ENCODE assay signal across 12 cellular contexts in genomic region chr10:45404087-45404769, GRCh38. TPM values are rescaled to one million over a fixed set of nuclear protein-coding genes. Genes with fewer than 3 reads are reported as not detected.
DNase-seq lines count a peak whose midpoint lies in the region; ATAC-seq, FAIRE-seq and TF ChIP-seq lines count a peak whose summit lies in the region.
"Had no signal": no experiment of that assay in that cellular context is flagged by ENCODE, and none has a peak within 500 bp of the region (broad histone marks: within the 10 kb centered on the region; RNA-seq: fewer than 3 reads in every experiment).

No MANE protein-coding gene starts in this region.

- peaks cover 35 to 55% of the 10 kb centered on the region in 2 donors for H3K27me3 Mint-ChIP-seq in effector memory CD8-positive, alpha-beta T cell

- H3K27ac Mint-ChIP-seq in effector memory CD8-positive, alpha-beta T cell = no peak overlapping the region
- H3K27ac Mint-ChIP-seq: natural killer cell treated with Interleukin-12 subunit alpha and Interleukin-12 subunit beta and Interleukin-15 and Interleukin-18, amount 100 ng/mL, for 72 hours had no signal

- no peak for TF ChIP-seq POLR2A in GM18505 (IDR thresholded peaks at IDR 0.05; ENCODE audit: borderline replicate concordance, extremely low read depth, insufficient read depth, insufficient read length)

- H3K9me3 Mint-ChIP-seq in effector memory CD8-positive, alpha-beta T cell = no peaks in the 10 kb centered on the region
- H3K9me3 Mint-ChIP-seq: natural killer cell treated with Interleukin-12 subunit alpha and Interleukin-12 subunit beta and Interleukin-15 and Interleukin-18, amount 100 ng/mL, for 72 hours had no signal

- peaks cover 0 to 3% of the 10 kb centered on the region in 2 donors for H3K4me1 Mint-ChIP-seq in effector memory CD8-positive, alpha-beta T cell (ENCODE audit: low read depth in 2 of 2)

- ATAC-seq in GM18505 (IDR thresholded peaks at IDR 0.05; ENCODE audit: unreplicated experiment) (peak; percentile 78), GM18498 (IDR thresholded peaks at IDR 0.05; ENCODE audit: unreplicated experiment) (no peak)
- peak; percentile 16 for ATAC-seq in effector memory CD8-positive, alpha-beta T cell (replicated peaks)

- H3K36me3 Mint-ChIP-seq in effector memory CD8-positive, alpha-beta T cell (ENCODE audit: insufficient read depth) = no peaks in the 10 kb centered on the region
- H3K36me3 Mint-ChIP-seq: natural killer cell treated with Interleukin-12 subunit alpha and Interleukin-12 subunit beta and Interleukin-15 and Interleukin-18, amount 100 ng/mL, for 72 hours had no signal

- H3K4me3 Mint-ChIP-seq in effector memory CD8-positive, alpha-beta T cell = no peak overlapping the region
- H3K4me3 Mint-ChIP-seq: natural killer cell treated with Interleukin-12 subunit alpha and Interleukin-12 subunit beta and Interleukin-15 and Interleukin-18, amount 100 ng/mL, for 72 hours had no signal

- FAIRE-seq in frontal cortex (lab: Jason Lieb, UNC) = no peak
- FAIRE-seq: D721Med, endometrium, GM18507 had no signal

- DNase-seq in Kasumi-1 (lab: John Stamatoyannopoulos, UW) (peak; percentile 99), pons (ENCODE audit: low spot score) (peak; percentile 85), frontal cortex (ENCODE audit: low spot score in 2 of 2) (no peak), cortex of kidney (lab: John Stamatoyannopoulos, UW) (no peak), HK-2 (ENCODE audit: unreplicated experiment) (no peak)
- no peak for DNase-seq in effector memory CD8-positive, alpha-beta T cell

RNA-seq across cellular contexts. Expression of gene ALOX5, which starts 30.2 kb away (rescaled TPM):
- 1.2 TPM for total RNA-seq in frontal cortex

Comparison
In these comparisons a context has a peak if more than half of its experiments do, and no peak if none do; other contexts are left out.
1. DNase-seq: peak in Kasumi-1 (2 of 2) and pons (single experiment); none in effector memory CD8-positive, alpha-beta T cell (0 of 3), frontal cortex (0 of 2), cortex of kidney (single experiment) and HK-2 (single experiment).